Comparison of ENCODE assay signal across 9 cellular contexts in genomic region chr16:10668322-10669045, GRCh38. TPM values are rescaled to one million over a fixed set of nuclear protein-coding genes. Genes with fewer than 3 reads are reported as not detected.
DNase-seq lines count a peak whose midpoint lies in the region; ATAC-seq, FAIRE-seq and TF ChIP-seq lines count a peak whose summit lies in the region.
"Had no signal": no experiment of that assay in that cellular context is flagged by ENCODE, and none has a peak within 500 bp of the region (broad histone marks: within the 10 kb centered on the region; RNA-seq: fewer than 3 reads in every experiment).

No MANE protein-coding gene starts in this region.

- intact Hi-C loops in left ventricle myocardium inferior (cut with micrococcal nuclease), result no loop called here
- intact Hi-C loops in upper lobe of right lung (cut with DNase I), result no loop called here

- peaks cover 9% of the 10 kb centered on the region for H3K4me1 ChIP-seq in left ventricle myocardium inferior
- H3K4me1 ChIP-seq in upper lobe of right lung, result no peaks in the 10 kb centered on the region

- H3K4me3 ChIP-seq in left ventricle myocardium inferior (no peak overlapping the region), upper lobe of right lung (no peak overlapping the region)

- H3K36me3 ChIP-seq in left ventricle myocardium inferior (no peaks in the 10 kb centered on the region), upper lobe of right lung (no peaks in the 10 kb centered on the region)

- H3K9me3 ChIP-seq in left ventricle myocardium inferior (replicated peaks) (no peaks in the 10 kb centered on the region), upper lobe of right lung (no peaks in the 10 kb centered on the region)

- H3K27ac ChIP-seq in left ventricle myocardium inferior (replicated peaks) (no peak overlapping the region), upper lobe of right lung (no peak overlapping the region)

- DNase-seq in COLO829 (ENCODE audit: low spot score) (peak; percentile 17), H54 (ENCODE audit: insufficient read length, low spot score) (peak; percentile 35), UCSD-AML1 (lab: John Stamatoyannopoulos, UW; ENCODE audit: unreplicated experiment) (peak; percentile 38), left ventricle myocardium inferior (no peak), upper lobe of right lung (no peak), T-helper 9 cell (no peak), NOMO-1 treated with dmso at 0.1 percent for 144 hours (lab: John Stamatoyannopoulos, UW; ENCODE audit: unreplicated experiment) (no peak), SKM-1 treated with dmso at 0.1 percent for 144 hours (lab: John Stamatoyannopoulos, UW; ENCODE audit: unreplicated experiment) (no peak)

- no peaks in the 10 kb centered on the region for H3K27me3 ChIP-seq in left ventricle myocardium inferior (ENCODE audit: low read depth)
- H3K27me3 ChIP-seq in upper lobe of right lung, result no peaks in the 10 kb centered on the region

- TF ChIP-seq CTCF in left ventricle myocardium inferior (IDR thresholded peaks at IDR 0.05; ENCODE audit: borderline replicate concordance), result peak; percentile 63
- peak; percentile 58 for TF ChIP-seq CTCF in upper lobe of right lung (IDR thresholded peaks at IDR 0.05)

- peak; percentile 88 for ATAC-seq in upper lobe of right lung
- ATAC-seq: effector memory CD8-positive, alpha-beta T cell had no signal

- no peak for FAIRE-seq in H54 (lab: Jason Lieb, UNC)

- TF ChIP-seq POLR2A in H54 (IDR thresholded peaks at IDR 0.05; ENCODE audit: low read depth, low read length), result no peak

RNA-seq across cellular contexts. Expression of gene TEKT5, which starts 26.2 kb away (rescaled TPM):
- total RNA-seq in left ventricle myocardium inferior (not detected), upper lobe of right lung (not detected)

Comparison
In these comparisons a context has a peak if more than half of its experiments do, and no peak if none do; other contexts are left out.
1. DNase-seq: peak in COLO829 (single experiment), H54 (single experiment) and UCSD-AML1 (single experiment); none in left ventricle myocardium inferior (single experiment), upper lobe of right lung (single experiment), T-helper 9 cell (single experiment), NOMO-1 treated with dmso at 0.1 percent for 144 hours (single experiment) and SKM-1 treated with dmso at 0.1 percent for 144 hours (single experiment).